Comparison of ENCODE assay signal across 14 cellular contexts in genomic region chr20:38452880-38453624, GRCh38. TPM values are rescaled to one million over a fixed set of nuclear protein-coding genes. Genes with fewer than 3 reads are reported as not detected.
A peak's percentile ranks its signal among the peaks of the same experiment; 100 is the strongest.
DNase-seq lines count a peak whose midpoint lies in the region; ATAC-seq and TF ChIP-seq lines count a peak whose summit lies in the region.
"Had no signal": no experiment of that assay in that cellular context is flagged by ENCODE, and none has a peak within 500 bp of the region (broad histone marks: within the 10 kb centered on the region; RNA-seq: fewer than 3 reads in every experiment).

No MANE protein-coding gene starts in this region.

- H3K9ac ChIP-seq in Karpas-422 (ENCODE audit: low read length), result no peak overlapping the region

- no peaks in the 10 kb centered on the region for H4K20me1 ChIP-seq in Karpas-422 (ENCODE audit: insufficient read depth, low read depth, low read length)

- intact Hi-C loops in stomach (cut with DNase I; ENCODE audit: low total_unique reads), result no loop called here

- peaks cover 29% of the 10 kb centered on the region for H3K36me3 ChIP-seq in Karpas-422 (ENCODE audit: insufficient read depth, low read length)
- H3K36me3 ChIP-seq in brain microvascular endothelial cell (replicated peaks), result no peaks in the 10 kb centered on the region
- H3K36me3 ChIP-seq in right atrium auricular region, result peaks cover 8% of the 10 kb centered on the region
- peaks cover 5 to 36% (median 33%) of the 10 kb centered on the region in 4 donors for H3K36me3 ChIP-seq in stomach

- H3K4me3 ChIP-seq in Karpas-422 (ENCODE audit: low read length), result no peak overlapping the region
- no peak overlapping the region for H3K4me3 ChIP-seq in brain microvascular endothelial cell (ENCODE audit: low read depth, low read length)
- H3K4me3 ChIP-seq in right atrium auricular region, result no peak overlapping the region
- H3K4me3 ChIP-seq in stomach, result no peak overlapping the region
- H3K4me3 ChIP-seq: SJCRH30 had no signal

- peaks cover 17% of the 10 kb centered on the region for H3K79me2 ChIP-seq in Karpas-422 (ENCODE audit: low read length)

- TF ChIP-seq EP300 in stomach (IDR thresholded peaks at IDR 0.05), result no peak

- 76 to 86% (median 80%) methylated on average over 16 to 19 of the region's 19 CpGs for WGBS in stomach, 5 donors

- no peak overlapping the region for H3K4me2 ChIP-seq in Karpas-422 (ENCODE audit: low read depth, low read length, poor library complexity, severe bottlenecking)

- no peak overlapping the region for H2AFZ ChIP-seq in Karpas-422 (ENCODE audit: low read length)

- no peaks in the 10 kb centered on the region for H3K27me3 ChIP-seq in Karpas-422 (ENCODE audit: low read length)
- H3K27me3 ChIP-seq in brain microvascular endothelial cell (replicated peaks), result no peaks in the 10 kb centered on the region
- H3K27me3 ChIP-seq in right atrium auricular region, result no peaks in the 10 kb centered on the region
- H3K27me3 ChIP-seq in stomach, result no peaks in the 10 kb centered on the region

- H3K4me1 ChIP-seq in Karpas-422 (ENCODE audit: low read length), result peaks cover 64% of the 10 kb centered on the region
- no peaks in the 10 kb centered on the region for H3K4me1 ChIP-seq in right atrium auricular region
- H3K4me1 ChIP-seq in stomach, result peaks cover 0 to 9% (median 6%) of the 10 kb centered on the region in 4 donors
- H3K4me1 ChIP-seq: SJCRH30 had no signal

- ATAC-seq in HG03280 (IDR thresholded peaks at IDR 0.05; ENCODE audit: unreplicated experiment) (no peak), HG03159 (IDR thresholded peaks at IDR 0.05; ENCODE audit: unreplicated experiment) (no peak), GM18907 (IDR thresholded peaks at IDR 0.05; ENCODE audit: unreplicated experiment) (no peak)
- ATAC-seq: activated CD8-positive, alpha-beta T cell treated with anti-CD3 and anti-CD28 coated beads, Interleukin-2, amount 10 ng/mL, durations not matched to agents 7 days and 5 days had no signal

- TF ChIP-seq POLR2A in stomach (IDR thresholded peaks at IDR 0.05), result no peak

- H3K9me2 ChIP-seq in Karpas-422 (replicated peaks; ENCODE audit: insufficient read depth, low read length), result no peaks in the 10 kb centered on the region

- DNase-seq in Karpas-422, result no peak
- DNase-seq in brain microvascular endothelial cell, result peak; percentile 76
- DNase-seq in right atrium auricular region (ENCODE audit: low spot score), result no peak
- no peak for DNase-seq in stomach
- no peak for DNase-seq in activated CD4-positive, CD25-positive, alpha-beta regulatory T cell treated with anti-CD3 and anti-CD28 coated beads, Interleukin-2, amount 50 U/mL, for 72 hours
- DNase-seq: activated CD8-positive, alpha-beta T cell treated with anti-CD3 and anti-CD28 coated beads, Interleukin-2, amount 10 ng/mL, durations not matched to agents 7 days and 5 days; anterior cingulate cortex; DMS153; NCI-H187 treated with DMSO at 0.1 percent for 48 hours; SJCRH30 had no signal

- in situ Hi-C loops in brain microvascular endothelial cell (cut with HindIII; ENCODE audit: low pct_ligation_motif_present, low sequenced_read_pairs), result no loop called here

- H3K27ac ChIP-seq in Karpas-422 (ENCODE audit: low read length) (peak overlapping the region; percentile 94), brain microvascular endothelial cell (peak overlapping the region; percentile 71), right atrium auricular region (peak overlapping the region; percentile 31 to 57), stomach (peak overlapping the region in 3 of 5 donors; percentile 31 to 43 (median 35))
- H3K27ac ChIP-seq: neutrophil, SJCRH30 had no signal

- TF ChIP-seq CTCF in brain microvascular endothelial cell (IDR thresholded peaks at IDR 0.05; ENCODE audit: low read depth, low read length, missing control alignments), result no peak
- no peak for TF ChIP-seq CTCF in right atrium auricular region (IDR thresholded peaks at IDR 0.05)
- no peak for TF ChIP-seq CTCF in stomach (IDR thresholded peaks at IDR 0.05)

- H3K9me3 ChIP-seq in Karpas-422 (ENCODE audit: low read length) (no peaks in the 10 kb centered on the region), right atrium auricular region (no peaks in the 10 kb centered on the region), stomach (no peaks in the 10 kb centered on the region)
- H3K9me3 ChIP-seq: neutrophil, SJCRH30 had no signal

RNA-seq across cellular contexts. Expression of gene SNHG17, which starts 17.9 kb away (rescaled TPM):
- total RNA-seq in Karpas-422 (2014; rRNA removed; shearing (Covaris generic); ENCODE audit: low replicate concordance), result 27.3 and 36.4 TPM in 2 replicates
- total RNA-seq in right atrium auricular region (10 to 100 TPM in 1 of 2 donors, 1 to 10 TPM in 1; 5.3 to 10.6 TPM), stomach (10 to 100 TPM; 11.0 to 55.2 (median 23.9) TPM)
- 10 to 100 TPM; 24.5 to 43.7 (median 34.7) TPM for polyA plus RNA-seq in stomach

RNA-seq across cellular contexts. Expression of gene RALGAPB, which starts 19.6 kb away (rescaled TPM):
- 27.2 and 58.6 TPM in 2 replicates for total RNA-seq in Karpas-422 (2014; rRNA removed; shearing (Covaris generic); ENCODE audit: low replicate concordance)
- total RNA-seq in right atrium auricular region (10 to 100 TPM; 24.6 to 24.8 TPM), stomach (10 to 100 TPM; 26.9 to 57.5 (median 50.2) TPM)
- 1 to 10 TPM; 5.4 to 7.6 (median 6.7) TPM for polyA plus RNA-seq in stomach

Comparison
In these comparisons a context has a peak if more than half of its experiments do, and no peak if none do; other contexts are left out.
1. H3K27ac ChIP-seq: peak in every context shown above with its lines; median percentile 94 in Karpas-422; 71 in brain microvascular endothelial cell; 44 in right atrium auricular region; 35 in stomach.